In genomic region chr2:67322361-67323001, GRCh38 we compare ENCODE assay signal across 9 cellular contexts.
DNase-seq lines count a peak whose midpoint lies in the region; ATAC-seq and TF ChIP-seq lines count a peak whose summit lies in the region.
"Had no signal": no experiment of that assay in that cellular context is flagged by ENCODE, and none has a peak within 500 bp of the region (broad histone marks: within the 10 kb centered on the region; RNA-seq: fewer than 3 reads in every experiment).

No MANE protein-coding gene starts in this region.

- H3K4me3 Mint-ChIP-seq in activated CD4-positive, alpha-beta memory T cell treated with anti-CD3 and anti-CD28 coated beads for 36 hours: no peak overlapping the region

- H3K36me3 ChIP-seq in WERI-Rb-1 (no peaks in the 10 kb centered on the region), tibial artery (no peaks in the 10 kb centered on the region)

- H3K27me3 ChIP-seq in WERI-Rb-1 (ENCODE audit: insufficient read depth, low read depth, severe bottlenecking): peaks cover 61% of the 10 kb centered on the region
- H3K27me3 ChIP-seq in tibial artery: no peaks in the 10 kb centered on the region

- H3K27ac ChIP-seq in WERI-Rb-1: no peak overlapping the region
- peak overlapping the region in 1 of 2 donors; percentile 26 for H3K27ac ChIP-seq in tibial artery
- H3K27ac ChIP-seq: epithelial cell of prostate had no signal

- CTCF ChIA-PET in activated CD4-positive, alpha-beta memory T cell treated with anti-CD3 and anti-CD28 coated beads for 36 hours (lab: Charles Lee): no interaction called here

- DNase-seq in COR-L47 (lab: John Stamatoyannopoulos, UW) (peak; percentile 66), LNCaP clone FGC (ENCODE audit: low read depth) (no peak), WERI-Rb-1 (peak; percentile 65), iPS-NIHi11 (ENCODE audit: low spot score) (peak; percentile 55), tibial artery (peak; percentile 34 to 79)
- DNase-seq in stimulated activated CD4-positive, alpha-beta T cell treated with anti-CD3 and anti-CD28 coated beads, Interleukin-4, amount 100 ng/mL, for 24 hours: no peak
- no peak for DNase-seq in activated CD4-positive, alpha-beta memory T cell treated with anti-CD3 and anti-CD28 coated beads for 36 hours

- intact Hi-C loops in tibial artery (cut with DNase I; ENCODE audit: low total_unique reads): no loop called here
- intact Hi-C loops in activated CD4-positive, alpha-beta memory T cell treated with anti-CD3 and anti-CD28 coated beads for 36 hours (cut with micrococcal nuclease): no loop called here

- POLR2A ChIA-PET in activated CD4-positive, alpha-beta memory T cell treated with anti-CD3 and anti-CD28 coated beads for 36 hours (lab: Charles Lee): no interaction called here

- H3K9me3 ChIP-seq in WERI-Rb-1 (ENCODE audit: severe bottlenecking) (no peaks in the 10 kb centered on the region), tibial artery (no peaks in the 10 kb centered on the region)

- H3K27ac Mint-ChIP-seq in activated CD4-positive, alpha-beta memory T cell treated with anti-CD3 and anti-CD28 coated beads for 36 hours: no peak overlapping the region

- H3K4me3 ChIP-seq in LNCaP clone FGC (ENCODE audit: low read depth, low read length) (no peak overlapping the region), WERI-Rb-1 (ENCODE audit: low read depth, low read length) (no peak overlapping the region), tibial artery (no peak overlapping the region)

- no peak for ATAC-seq in HG03565 (IDR thresholded peaks at IDR 0.05; ENCODE audit: unreplicated experiment)

- H3K36me3 Mint-ChIP-seq in activated CD4-positive, alpha-beta memory T cell treated with anti-CD3 and anti-CD28 coated beads for 36 hours: no peaks in the 10 kb centered on the region

- H3K4me1 Mint-ChIP-seq in activated CD4-positive, alpha-beta memory T cell treated with anti-CD3 and anti-CD28 coated beads for 36 hours (ENCODE audit: low read depth): no peaks in the 10 kb centered on the region

- TF ChIP-seq CTCF in LNCaP clone FGC (IDR thresholded peaks at IDR 0.05; ENCODE audit: control insufficient read depth, extremely low read depth, insufficient read depth) (peak; percentile 39), WERI-Rb-1 (IDR thresholded peaks at IDR 0.05; ENCODE audit: low read depth, low read length) (peak; percentile 65), tibial artery (IDR thresholded peaks at IDR 0.05) (peak; percentile 61 to 62)

- H3K9me3 Mint-ChIP-seq in activated CD4-positive, alpha-beta memory T cell treated with anti-CD3 and anti-CD28 coated beads for 36 hours: no peaks in the 10 kb centered on the region

- peaks cover 0 to 19% (median 7%) of the 10 kb centered on the region in 4 donors for H3K4me1 ChIP-seq in tibial artery

- no peaks in the 10 kb centered on the region for H3K27me3 Mint-ChIP-seq in activated CD4-positive, alpha-beta memory T cell treated with anti-CD3 and anti-CD28 coated beads for 36 hours

Comparison
In these comparisons a context has a peak if more than half of its experiments do, and no peak if none do; other contexts are left out.
1. DNase-seq: peak in COR-L47 (single experiment), WERI-Rb-1 (single experiment), iPS-NIHi11 (single experiment) and tibial artery (2 of 2); none in LNCaP clone FGC (single experiment), stimulated activated CD4-positive, alpha-beta T cell treated with anti-CD3 and anti-CD28 coated beads, Interleukin-4, amount 100 ng/mL, for 24 hours (single experiment) and activated CD4-positive, alpha-beta memory T cell treated with anti-CD3 and anti-CD28 coated beads for 36 hours (single experiment).
2. Peak in every context shown above with its lines, with median percentiles within 50 percentile points of each other: CTCF ChIP-seq.